In genomic region chr16:67806428-67807147, GRCh38 we compare ENCODE assay signal across 8 cellular contexts. TPM values are rescaled to one million over a fixed set of nuclear protein-coding genes. Genes with fewer than 3 reads are reported as not detected.
DNase-seq lines count a peak whose midpoint lies in the region; ATAC-seq and TF ChIP-seq lines count a peak whose summit lies in the region.

TSS of gene RANBP10 (minus strand) at chr16:67806560. CDS start at chr16:67806536, 24 bp downstream.
TSS of gene TSNAXIP1 (plus strand) at chr16:67806889. CDS start at chr16:67807150, 261 bp downstream.

- H3K9me3 ChIP-seq in hepatocyte (ENCODE audit: low read depth): no peaks in the 10 kb centered on the region
- H3K9me3 ChIP-seq in aorta (ENCODE audit: control insufficient read depth, low read length): no peaks in the 10 kb centered on the region

- H3K9me2 ChIP-seq in hepatocyte (replicated peaks; ENCODE audit: insufficient read depth): no peaks in the 10 kb centered on the region

- H3K27me3 ChIP-seq in hepatocyte (no peaks in the 10 kb centered on the region), rectal smooth muscle tissue (ENCODE audit: control insufficient read depth, insufficient read depth, low read length) (no peaks in the 10 kb centered on the region), aorta (ENCODE audit: control insufficient read depth in 1 of 2, insufficient read depth in 2 of 2, low read length in 1 of 2) (no peaks in the 10 kb centered on the region)

- H3K9ac ChIP-seq in rectal smooth muscle tissue (ENCODE audit: low read length): peak within 1 kb of the TSS; percentile 88

- intact Hi-C loops in aorta (cut with DNase I): loop anchor here in 1 of 2 donors (5.0 kb wide), 1 partner anchor 36 kb away; the partner anchor contains the start of gene THAP11

- H3K79me2 ChIP-seq in hepatocyte: peaks cover 46% of the 10 kb centered on the region

- peaks cover 2% of the 10 kb centered on the region for H4K20me1 ChIP-seq in hepatocyte (ENCODE audit: insufficient read depth, poor library complexity, severe bottlenecking)

- H3K36me3 ChIP-seq in hepatocyte (replicated peaks; ENCODE audit: insufficient read depth, low read depth) (no peaks in the 10 kb centered on the region), rectal smooth muscle tissue (ENCODE audit: control insufficient read depth, insufficient read depth, low read length) (no peaks in the 10 kb centered on the region), aorta (ENCODE audit: control insufficient read depth in 1 of 2, insufficient read depth in 2 of 2, low read length in 1 of 2) (no peaks in the 10 kb centered on the region)

- H3K4me1 ChIP-seq in hepatocyte (ENCODE audit: insufficient read depth) (peaks cover 16% of the 10 kb centered on the region), rectal smooth muscle tissue (ENCODE audit: control insufficient read depth, insufficient read depth, low read length) (peaks cover 7% of the 10 kb centered on the region), aorta (ENCODE audit: control insufficient read depth in 1 of 2, insufficient read depth in 2 of 2, low read length in 2 of 2) (no peaks in the 10 kb centered on the region)

- peak within 1 kb of the TSS; percentile 60 for H3K27ac ChIP-seq in hepatocyte
- peak within 1 kb of the TSS; percentile 82 for H3K27ac ChIP-seq in rectal smooth muscle tissue (ENCODE audit: low read depth, low read length)
- peak within 1 kb of the TSS in 1 of 2 donors; percentile 21 for H3K27ac ChIP-seq in aorta (ENCODE audit: low read depth in 1 of 2, low read length in 2 of 2)

- no peak for TF ChIP-seq CTCF in astrocyte of the spinal cord (IDR thresholded peaks at IDR 0.05; ENCODE audit: low read depth, low read length)
- no peak for TF ChIP-seq CTCF in hepatocyte (IDR thresholded peaks at IDR 0.05; ENCODE audit: poor library complexity)

- in situ Hi-C loops in astrocyte of the spinal cord (cut with HindIII; ENCODE audit: low sequenced_read_pairs): no loop called here

- H2AFZ ChIP-seq in hepatocyte: peak within 1 kb of the TSS; percentile 69

- ATAC-seq in GM18511 (IDR thresholded peaks at IDR 0.05; ENCODE audit: unreplicated experiment) (peak; percentile 91), HG03025 (IDR thresholded peaks at IDR 0.05; ENCODE audit: low FRiP score, unreplicated experiment) (peak; percentile 92), aorta (ENCODE audit: low FRiP score) (peak; percentile 98)

- H3K4me3 ChIP-seq in astrocyte of the spinal cord (ENCODE audit: low read depth, low read length): peak within 1 kb of the TSS; percentile 97
- peak within 1 kb of the TSS; percentile 84 for H3K4me3 ChIP-seq in hepatocyte
- H3K4me3 ChIP-seq in rectal smooth muscle tissue (ENCODE audit: low read length): peak within 1 kb of the TSS; percentile 99
- H3K4me3 ChIP-seq in aorta (ENCODE audit: low read length in 2 of 2): peak within 1 kb of the TSS; percentile 49 to 87

- 1% methylated on average over 45 of the region's 54 CpGs for WGBS in hepatocyte (ENCODE audit: low lambda C conversion rate, missing lambda C conversion rate)
- WGBS in aorta, 2 donors: 0 to 1% methylated on average over 49 to 54 of the region's 54 CpGs

- peak; percentile 87 for DNase-seq in NCI-H2029 treated with DMSO at 0.1 percent for 48 hours (lab: John Stamatoyannopoulos, UW)
- DNase-seq in T1000 (lab: John Stamatoyannopoulos, UW): peak; percentile 95
- peak; percentile 99 for DNase-seq in astrocyte of the spinal cord (ENCODE audit: low read depth, low spot score)
- DNase-seq in hepatocyte (ENCODE audit: low spot score): peak; percentile 99
- DNase-seq in aorta: peak; percentile 98 to 99

- peak within 1 kb of the TSS; percentile 89 for H3K4me2 ChIP-seq in hepatocyte

RNA-seq across cellular contexts. Expression of gene RANBP10, which starts in this region (rescaled TPM):
- total RNA-seq in hepatocyte: 8.6 and 8.8 TPM in 2 replicates
- polyA plus RNA-seq in hepatocyte: 12.4 and 12.6 TPM in 2 replicates
- total RNA-seq in aorta: 10 to 100 TPM; 17.7 to 21.6 TPM
- polyA plus RNA-seq in aorta: 10 to 100 TPM in 1 of 2 donors, 1 to 10 TPM in 1; 5.5 to 11.9 TPM

RNA-seq across cellular contexts. Expression of gene TSNAXIP1, which starts in this region (rescaled TPM):
- total RNA-seq in hepatocyte (3.1 TPM in 2 replicates), aorta (1 to 10 TPM in 1 of 2 donors, under 1 TPM in 1; 0.84 to 1.1 TPM)
- polyA plus RNA-seq in hepatocyte (2.0 and 5.8 TPM in 2 replicates), aorta (1 to 10 TPM in 1 of 2 donors, not detected in 1; 7.3 TPM)
